Comparison of ENCODE assay signal across 25 cellular contexts in the genomic region with DNA sequence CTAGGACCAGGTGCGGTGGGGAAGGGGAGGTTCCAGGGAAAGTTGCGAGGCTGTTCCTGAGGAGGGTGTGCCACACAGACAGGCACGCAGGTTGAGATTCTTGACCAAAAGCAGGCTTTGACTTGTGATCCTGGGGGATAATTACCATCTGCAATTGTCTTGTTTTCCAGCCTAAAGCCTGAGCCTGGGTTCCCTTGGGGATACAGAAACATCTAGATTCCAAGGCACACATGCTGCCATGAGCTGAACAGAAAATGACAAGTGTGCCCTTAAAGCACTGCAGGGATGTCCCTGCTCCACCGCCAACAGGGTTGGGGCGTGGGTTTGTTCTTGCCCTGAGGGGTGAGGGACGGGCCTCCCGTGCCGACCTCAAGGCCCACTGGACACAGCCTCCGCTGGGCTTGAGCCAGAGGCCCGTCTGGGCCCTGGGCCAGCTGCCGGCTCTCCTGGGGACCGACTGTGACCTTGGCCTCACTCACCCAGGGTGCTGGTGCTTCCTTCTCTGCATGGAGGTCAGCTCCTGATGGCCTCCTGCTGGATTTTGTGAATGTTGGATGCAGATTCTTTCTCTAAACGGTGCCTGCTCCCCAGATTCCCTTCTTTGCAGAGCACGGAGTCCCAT. TPM values are rescaled to one million over a fixed set of nuclear protein-coding genes. Genes with fewer than 3 reads are reported as not detected.
DNase-seq lines count a peak whose midpoint lies in the region; ATAC-seq and TF ChIP-seq lines count a peak whose summit lies in the region.
"Had no signal": no experiment of that assay in that cellular context is flagged by ENCODE, and none has a peak within 500 bp of the region (broad histone marks: within the 10 kb centered on the region; RNA-seq: fewer than 3 reads in every experiment).

No MANE protein-coding gene starts in this region.

- WGBS in right lobe of liver (ENCODE audit: insufficient coverage, low coverage, low lambda C conversion rate, missing lambda C conversion rate) = 100% methylated on average over 3 of the region's 14 CpGs

- intact Hi-C loops in right lobe of liver (cut with DNase I) = no loop called here

- H3K27me3 Mint-ChIP-seq in GM23338 (ENCODE audit: insufficient read depth, low read depth, poor library complexity) = peaks cover 17% of the 10 kb centered on the region
- peaks cover 18% of the 10 kb centered on the region for H3K27me3 Mint-ChIP-seq in activated T-cell treated with anti-CD3 and anti-CD28 coated beads, Interleukin-2, amount 50 U/mL, for 24 hours

- no peaks in the 10 kb centered on the region for H3K27me3 ChIP-seq in GM23338 (ENCODE audit: insufficient read depth)
- no peaks in the 10 kb centered on the region for H3K27me3 ChIP-seq in right lobe of liver

- no peaks in the 10 kb centered on the region for H4K20me1 ChIP-seq in GM23338 (replicated peaks; ENCODE audit: insufficient read depth)

- 0 out of 2 replicates have a peak, but pooled peaks cover 5% of the 10 kb centered on the region for H3F3A ChIP-seq in GM23338 (replicated peaks; ENCODE audit: low read depth)

- H3K36me3 ChIP-seq in GM23338 (ENCODE audit: insufficient read depth) (no peaks in the 10 kb centered on the region), right lobe of liver (peaks cover 0 to 19% (median 8%) of the 10 kb centered on the region in 4 donors)
- H3K36me3 ChIP-seq: prostate gland, thoracic aorta, WERI-Rb-1 had no signal

- H3K27ac ChIP-seq in GM23338 (ENCODE audit: low read depth) (no peak overlapping the region), right lobe of liver (peak overlapping the region in 1 of 3 donors; percentile 47)
- H3K27ac ChIP-seq: prostate gland, thoracic aorta, WERI-Rb-1 had no signal

- TF ChIP-seq POLR2A in right lobe of liver (IDR thresholded peaks at IDR 0.05) = no peak

- no peak for ATAC-seq in GM23338
- peak; percentile 71 to 87 (median 78) for ATAC-seq in right lobe of liver
- ATAC-seq in HG03095 (IDR thresholded peaks at IDR 0.05; ENCODE audit: unreplicated experiment) = no peak
- no peak for ATAC-seq in HG03039 (IDR thresholded peaks at IDR 0.05; ENCODE audit: unreplicated experiment)
- no peak for ATAC-seq in GM21576 (IDR thresholded peaks at IDR 0.05; ENCODE audit: unreplicated experiment)

- H3K9me3 Mint-ChIP-seq in GM23338 = 0 out of 3 replicates have a peak, but pooled peaks cover 5% of the 10 kb centered on the region
- H3K9me3 Mint-ChIP-seq in activated T-cell treated with anti-CD3 and anti-CD28 coated beads, Interleukin-2, amount 50 U/mL, for 24 hours = no peaks in the 10 kb centered on the region

- H2AFZ ChIP-seq in GM23338 = 0 out of 2 replicates have a peak overlapping the region, but pooled peaks have one; percentile 28

- no peak overlapping the region for H3K4me3 ChIP-seq in GM23338
- H3K4me3 ChIP-seq in right lobe of liver = no peak overlapping the region
- H3K4me3 ChIP-seq: prostate gland, thoracic aorta had no signal

- peaks cover 27% of the 10 kb centered on the region for H3K4me1 Mint-ChIP-seq in GM23338
- H3K4me1 Mint-ChIP-seq in activated T-cell treated with anti-CD3 and anti-CD28 coated beads, Interleukin-2, amount 50 U/mL, for 24 hours (ENCODE audit: low read depth) = peaks cover 10% of the 10 kb centered on the region

- no peaks in the 10 kb centered on the region for H3K79me2 ChIP-seq in GM23338 (replicated peaks; ENCODE audit: insufficient read depth)

- no peaks in the 10 kb centered on the region for H3K4me1 ChIP-seq in GM23338 (ENCODE audit: insufficient read depth)
- H3K4me1 ChIP-seq in right lobe of liver = peaks cover 0 to 19% (median 12%) of the 10 kb centered on the region in 4 donors
- H3K4me1 ChIP-seq: prostate gland had no signal

- no peaks in the 10 kb centered on the region for H3K9me2 ChIP-seq in GM23338 (ENCODE audit: insufficient read depth)

- no peak overlapping the region for H3K4me2 ChIP-seq in GM23338

- no peaks in the 10 kb centered on the region for H3K9me3 ChIP-seq in right lobe of liver
- H3K9me3 ChIP-seq: prostate gland, thoracic aorta had no signal

- no peak overlapping the region for H3K27ac Mint-ChIP-seq in GM23338
- H3K27ac Mint-ChIP-seq in activated T-cell treated with anti-CD3 and anti-CD28 coated beads, Interleukin-2, amount 50 U/mL, for 24 hours = no peak overlapping the region

- no peak for DNase-seq in GM23338 (ENCODE audit: low spot score)
- DNase-seq in NCI-H2171 (lab: John Stamatoyannopoulos, UW) = peak; percentile 26
- DNase-seq in fibroblast of gingiva (ENCODE audit: low read depth) = peak; percentile 22
- DNase-seq in right lobe of liver = peak; percentile 59 to 83 (median 78)
- DNase-seq in activated T-cell treated with anti-CD3 and anti-CD28 coated beads, Interleukin-2, amount 50 U/mL, for 24 hours = no peak
- DNase-seq: activated CD4-positive, alpha-beta T cell treated with anti-CD3 and anti-CD28 coated beads for 48 hours; activated naive CD4-positive, alpha-beta T cell; activated T-cell treated with anti-CD3 and anti-CD28 coated beads, Interleukin-2, amount 50 U/mL, for 48 hours; DND-41; Karpas-422; mesenchymal stem cell; NCI-H187; NCI-H345; NCI-H774; stimulated activated CD4-positive, alpha-beta T cell treated with anti-CD3 and anti-CD28 coated beads, Interleukin-15, amount 100 ng/mL, for 24 hours; stimulated activated naive CD4-positive, alpha-beta T cell treated with Interleukin-2 at 50 U/mL for 16 hours; T1000; WERI-Rb-1 had no signal

- no peaks in the 10 kb centered on the region for H3K36me3 Mint-ChIP-seq in GM23338 (ENCODE audit: low read depth)
- no peaks in the 10 kb centered on the region for H3K36me3 Mint-ChIP-seq in activated T-cell treated with anti-CD3 and anti-CD28 coated beads, Interleukin-2, amount 50 U/mL, for 24 hours (ENCODE audit: low read depth)

- no peak overlapping the region for H3K4me3 Mint-ChIP-seq in GM23338
- no peak overlapping the region for H3K4me3 Mint-ChIP-seq in activated T-cell treated with anti-CD3 and anti-CD28 coated beads, Interleukin-2, amount 50 U/mL, for 24 hours

- TF ChIP-seq CTCF in GM23338 (conservative IDR thresholded peaks at IDR 0.05; ENCODE audit: low read depth in 2 of 2) = no peak
- TF ChIP-seq CTCF in right lobe of liver (IDR thresholded peaks at IDR 0.05) = no peak

TF ChIP-seq in GM23338, 12 proteins besides CTCF, POLR2A, EP300 and RAD21 (continues in another document):
- TF ChIP-seq NANOG (IDR thresholded peaks at IDR 0.05; ENCODE audit: borderline replicate concordance) (no peak), EZH2phosphoT487 (IDR thresholded peaks at IDR 0.05; ENCODE audit: unreplicated experiment) (no peak), EZH2 (IDR thresholded peaks at IDR 0.05; ENCODE audit: low read depth, unreplicated experiment) (no peak), STAT1 (IDR thresholded peaks at IDR 0.05; ENCODE audit: unreplicated experiment) (no peak)

RNA-seq across cellular contexts. Expression of a gene that starts 14.0 kb away (rescaled TPM):
- total RNA-seq in GM23338 (2014; rRNA removed; shearing (Covaris generic)) = not detected in 2 replicates
- polyA plus RNA-seq in GM23338 (2016; fragmentation: Nextera tagmentation; extraction: Ambion mirVana) = not detected in 2 replicates
- total RNA-seq in right lobe of liver = 10 to 100 TPM; 26.5 to 59.6 (median 30.2) TPM
- total RNA-seq: chondrocyte, OCI-LY7, prostate gland, thoracic aorta had no signal

RNA-seq across cellular contexts. Expression of a gene that starts 28.9 kb away (rescaled TPM):
- 30.0 and 48.0 TPM in 2 replicates for total RNA-seq in GM23338 (2014; rRNA removed; shearing (Covaris generic))
- 22.3 and 22.6 TPM in 2 replicates for polyA plus RNA-seq in GM23338 (2016; fragmentation: Nextera tagmentation; extraction: Ambion mirVana)
- 10 to 100 TPM; 11.2 to 20.7 (median 18.8) TPM for total RNA-seq in right lobe of liver

RNA-seq across cellular contexts. Expression of a gene that starts 53.1 kb away (rescaled TPM):
- 328 and 386 TPM in 2 replicates for total RNA-seq in GM23338 (2014; rRNA removed; shearing (Covaris generic))
- polyA plus RNA-seq in GM23338 (2016; fragmentation: Nextera tagmentation; extraction: Ambion mirVana) = 107 and 109 TPM in 2 replicates
- total RNA-seq in right lobe of liver = 10 to 100 TPM in 5 of 6 experiments, 1 to 10 TPM in 1; 7.0 to 16.3 (median 12.4) TPM

Comparison
In these comparisons a context has a peak if more than half of its experiments do, and no peak if none do; other contexts are left out.
1. ATAC-seq: peak in right lobe of liver (4 of 4); none in GM23338 (single experiment), HG03095 (single experiment), HG03039 (single experiment) and GM21576 (single experiment).
2. DNase-seq: peak in NCI-H2171 (single experiment), fibroblast of gingiva (single experiment) and right lobe of liver (3 of 3); none in GM23338 (single experiment) and activated T-cell treated with anti-CD3 and anti-CD28 coated beads, Interleukin-2, amount 50 U/mL, for 24 hours (single experiment).
3. RNA of a gene that starts 14.0 kb away (total RNA-seq): 26.5 to 59.6 TPM in right lobe of liver; not detected in GM23338; every median in the first group is over 10 times any median in the second.
4. RNA of a gene that starts 53.1 kb away (total RNA-seq): 328 to 386 TPM in GM23338; 7.0 to 16.3 TPM in right lobe of liver; every median in the first group is over 10 times any median in the second.